Comparison of ENCODE assay signal across 33 cellular contexts in the genomic region with DNA sequence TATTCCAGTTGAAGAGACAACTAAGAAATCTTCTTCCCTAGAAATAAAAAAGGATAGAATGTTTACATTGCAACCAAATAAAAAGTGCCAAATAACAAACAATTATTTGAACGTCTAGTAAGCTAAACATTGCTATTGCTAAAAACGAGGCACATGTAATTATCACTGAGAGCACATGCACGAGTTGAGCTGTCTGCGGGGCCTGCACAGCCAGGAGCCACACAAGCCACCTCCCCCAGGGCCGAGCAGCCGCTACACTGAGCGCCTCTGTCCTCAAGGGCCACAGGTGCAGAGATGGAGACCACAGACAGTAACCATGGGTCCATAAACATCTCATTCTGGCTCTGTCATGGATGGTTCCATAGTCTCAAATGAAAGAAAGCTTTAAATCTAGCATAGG.
"Had no signal": no experiment of that assay in that cellular context is flagged by ENCODE, and none has a peak within 500 bp of the region (broad histone marks: within the 10 kb centered on the region; RNA-seq: fewer than 3 reads in every experiment).

No MANE protein-coding gene starts in this region.

- H3K4me1 ChIP-seq: adrenal gland, body of pancreas, breast epithelium had no signal

- ATAC-seq: activated CD8-positive, alpha-beta T cell treated with anti-CD3 and anti-CD28 coated beads for 36 hours; activated T-cell treated with anti-CD3 and anti-CD28 coated beads, Interleukin-2, amount 50 U/mL, for 4 hours; activated T-cell treated with anti-CD3 and anti-CD28 coated beads, Interleukin-2, amount 50 U/mL, for 72 hours; activated T-helper 17 cell treated with anti-CD3 and anti-CD28 coated beads, Interleukin-2, amount 50 U/mL, for 72 hours; body of pancreas had no signal

- FAIRE-seq: astrocyte, TTC549 had no signal

- H3K27ac ChIP-seq: adrenal gland, body of pancreas, brain microvascular endothelial cell, breast epithelium, VCaP had no signal

- H3K9me3 ChIP-seq: adrenal gland, body of pancreas, breast epithelium had no signal

- H3K27me3 ChIP-seq: adrenal gland, body of pancreas, brain microvascular endothelial cell, breast epithelium had no signal

- H3K36me3 ChIP-seq: adrenal gland, brain microvascular endothelial cell, breast epithelium had no signal

- DNase-seq: activated B cell treated with CpG ODN at 0.5 μM for 24 hours; activated CD4-positive, alpha-beta memory T cell treated with anti-CD3 and anti-CD28 coated beads for 36 hours; activated CD4-positive, alpha-beta T cell treated with anti-CD3 and anti-CD28 coated beads for 4 hours; activated CD4-positive, alpha-beta T cell treated with anti-CD3 and anti-CD28 coated beads, Interleukin-2, amount 10 ng/mL, durations not matched to agents 24 days and 14 days; activated CD4-positive, alpha-beta T cell treated with anti-CD3 and anti-CD28 coated beads, Interleukin-2, amount 50 U/mL, for 1 hour; activated CD4-positive, alpha-beta T cell treated with anti-CD3 and anti-CD28 coated beads, Interleukin-2, amount 50 U/mL, for 4 hours; activated CD4-positive, CD25-positive, alpha-beta regulatory T cell treated with anti-CD3 and anti-CD28 coated beads, Interleukin-2, amount 50 U/mL, for 72 hours; activated CD8-positive, alpha-beta memory T cell treated with anti-CD3 and anti-CD28 coated beads, Interleukin-2, amount 50 U/mL, for 4 hours; activated CD8-positive, alpha-beta T cell treated with anti-CD3 and anti-CD28 coated beads for 36 hours; activated effector memory CD4-positive, alpha-beta T cell treated with anti-CD3 and anti-CD28 coated beads, Interleukin-2, amount 50 U/mL, for 16 hours; activated gamma-delta T cell treated with Interleukin-2 at 50 U/mL for 16 hours; activated naive CD4-positive, alpha-beta T cell; activated naive CD4-positive, alpha-beta T cell treated with anti-CD3 and anti-CD28 coated beads for 36 hours; activated naive CD4-positive, alpha-beta T cell treated with anti-CD3 and anti-CD28 coated beads, Interleukin-2, amount 50 U/mL, for 16 hours; activated naive CD8-positive, alpha-beta T cell treated with anti-CD3 and anti-CD28 coated beads for 36 hours; activated T-cell treated with anti-CD3 and anti-CD28 coated beads for 4 hours; activated T-cell treated with anti-CD3 and anti-CD28 coated beads, Interleukin-2, amount 50 U/mL, for 1 hour; activated T-cell treated with anti-CD3 and anti-CD28 coated beads, Interleukin-2, amount 50 U/mL, for 4 hours; activated T-cell treated with anti-CD3 and anti-CD28 coated beads, Interleukin-2, amount 50 U/mL, for 72 hours; adrenal gland; amniotic stem cell; aorta; body of pancreas; brain microvascular endothelial cell; central memory CD4-positive, alpha-beta T cell; T-helper 1 cell; T-helper 2 cell; T-helper 9 cell had no signal

- H3K4me3 ChIP-seq: adrenal gland, body of pancreas, breast epithelium had no signal
